Comparison of ENCODE assay signal across 1 cellular context in genomic region chr13:20506676-20507075, GRCh38.
TF ChIP-seq lines count a peak whose summit lies in the region.

No MANE protein-coding gene starts in this region.

TF ChIP-seq in endothelial cell of umbilical vein, 7 proteins besides CTCF, POLR2A, EP300 and RAD21:
- TF ChIP-seq GATA2 (IDR thresholded peaks at IDR 0.05; ENCODE audit: insufficient read depth, insufficient read length, low read depth, low read length), result peak; percentile 56
- no peak for TF ChIP-seq EZH2 (IDR thresholded peaks at IDR 0.05; ENCODE audit: borderline replicate concordance, low read depth, low read length, severe bottlenecking)
